In genomic region chr2:26982102-26982742, GRCh38 we compare ENCODE assay signal across 8 cellular contexts. TPM values are rescaled to one million over a fixed set of nuclear protein-coding genes. Genes with fewer than 3 reads are reported as not detected.
DNase-seq lines count a peak whose midpoint lies in the region; ATAC-seq and TF ChIP-seq lines count a peak whose summit lies in the region.

No MANE protein-coding gene starts in this region.

- ATAC-seq in left lobe of liver (peak; percentile 87), upper lobe of right lung (peak; percentile 91), GM21723 (IDR thresholded peaks at IDR 0.05; ENCODE audit: unreplicated experiment) (no peak)

- CTCF ChIA-PET in CD4-positive, alpha-beta memory T cell (lab: Charles Lee; ENCODE audit: partially characterized antibody), result interaction anchor here (0.7 to 1.6 kb wide), 3 partner anchors 11 to 25 kb away, joined by 3 to 4 read pairs (median 3); no protein-coding TSS in a partner anchor
- CTCF ChIA-PET in MCF 10A (lab: Yijun Ruan, JAX), result interaction anchor here (0.6 to 4.5 kb wide), 9 partner anchors 14 to 175 kb away, joined by 3 to 27 read pairs (median 4); no protein-coding TSS in a partner anchor

- no peak overlapping the region for H3K4me3 Mint-ChIP-seq in CD4-positive, alpha-beta memory T cell
- no peak overlapping the region for H3K4me3 Mint-ChIP-seq in MCF 10A (ENCODE audit: unreplicated experiment)

- intact Hi-C loops in CD4-positive, alpha-beta memory T cell (cut with micrococcal nuclease), result no loop called here
- intact Hi-C loops in MCF 10A (cut with micrococcal nuclease) (no loop called here), upper lobe of right lung (cut with DNase I) (no loop called here)

- H3K36me3 Mint-ChIP-seq in CD4-positive, alpha-beta memory T cell, result no peaks in the 10 kb centered on the region
- H3K36me3 Mint-ChIP-seq in MCF 10A (ENCODE audit: insufficient read depth, unreplicated experiment), result peaks cover 5% of the 10 kb centered on the region

- no peaks in the 10 kb centered on the region for H3K36me3 ChIP-seq in CD4-positive, alpha-beta memory T cell (ENCODE audit: insufficient read depth, low read length)
- H3K36me3 ChIP-seq in upper lobe of right lung, result no peaks in the 10 kb centered on the region

- H3K4me1 Mint-ChIP-seq in CD4-positive, alpha-beta memory T cell, result peaks cover 0 to 4% (median under 1%) of the 10 kb centered on the region in 4 donors
- peaks cover 14% of the 10 kb centered on the region for H3K4me1 Mint-ChIP-seq in MCF 10A (ENCODE audit: insufficient read depth, unreplicated experiment)

- POLR2A ChIA-PET in CD4-positive, alpha-beta memory T cell (lab: Charles Lee; ENCODE audit: partially characterized antibody), result no interaction called here
- POLR2A ChIA-PET in MCF 10A (lab: Yijun Ruan, JAX), result interaction anchor here (0.6 to 3.5 kb wide), 6 partner anchors 10 to 199 kb away, joined by 3 to 16 read pairs (median 4); partner anchors contain the start of genes OST4 and PREB

- H3K27me3 Mint-ChIP-seq in CD4-positive, alpha-beta memory T cell, result no peaks in the 10 kb centered on the region
- no peaks in the 10 kb centered on the region for H3K27me3 Mint-ChIP-seq in MCF 10A (ENCODE audit: insufficient read depth, unreplicated experiment)

- BruUV-seq in MCF 10A (replicated peaks; lab: Mats Ljungman, UMichigan), result no TSS peak

- H3K27ac Mint-ChIP-seq in CD4-positive, alpha-beta memory T cell, result no peak overlapping the region
- no peak overlapping the region for H3K27ac Mint-ChIP-seq in MCF 10A (ENCODE audit: low read depth, unreplicated experiment)

- no peaks in the 10 kb centered on the region for H3K9me3 ChIP-seq in CD4-positive, alpha-beta memory T cell (ENCODE audit: control insufficient read depth in 1 of 2, low read length in 2 of 2)
- H3K9me3 ChIP-seq in upper lobe of right lung, result no peaks in the 10 kb centered on the region

- DNase-seq in CD4-positive, alpha-beta memory T cell, result peak in 3 of 5 donors; percentile 5 to 20 (median 12)
- DNase-seq in H4 (ENCODE audit: low spot score) (peak; percentile 71), NCI-H2196 treated with DMSO at 0.1 percent for 48 hours (lab: John Stamatoyannopoulos, UW; ENCODE audit: unreplicated experiment) (peak; percentile 90), MCF 10A (ENCODE audit: unreplicated experiment) (peak; percentile 76), left lobe of liver (ENCODE audit: low spot score) (peak; percentile 92), upper lobe of right lung (peak; percentile 74), ecto neural progenitor cell (ENCODE audit: low spot score) (no peak)

- TF ChIP-seq CTCF in MCF 10A (IDR thresholded peaks at IDR 0.05; ENCODE audit: unreplicated experiment) (peak; percentile 35), upper lobe of right lung (IDR thresholded peaks at IDR 0.05) (peak; percentile 49)

- no peaks in the 10 kb centered on the region for H3K4me1 ChIP-seq in CD4-positive, alpha-beta memory T cell (ENCODE audit: insufficient read depth, low read length)
- peaks cover 16% of the 10 kb centered on the region for H3K4me1 ChIP-seq in upper lobe of right lung

- no peak overlapping the region for H3K4me3 ChIP-seq in CD4-positive, alpha-beta memory T cell (ENCODE audit: low read length in 2 of 2)
- no peak overlapping the region for H3K4me3 ChIP-seq in upper lobe of right lung

- H3K27me3 ChIP-seq in CD4-positive, alpha-beta memory T cell (ENCODE audit: insufficient read depth, low read length), result no peaks in the 10 kb centered on the region
- no peaks in the 10 kb centered on the region for H3K27me3 ChIP-seq in upper lobe of right lung

- no peak overlapping the region for H3K27ac ChIP-seq in CD4-positive, alpha-beta memory T cell (ENCODE audit: low read depth, low read length)
- H3K27ac ChIP-seq in upper lobe of right lung, result peak overlapping the region; percentile 24

- no peaks in the 10 kb centered on the region for H3K9me3 Mint-ChIP-seq in CD4-positive, alpha-beta memory T cell
- no peaks in the 10 kb centered on the region for H3K9me3 Mint-ChIP-seq in MCF 10A (ENCODE audit: unreplicated experiment)

RNA-seq across cellular contexts. Expression of gene MAPRE3, which starts 11.8 kb away (rescaled TPM):
- 1 to 10 TPM; 3.4 to 3.6 TPM for total RNA-seq in CD4-positive, alpha-beta memory T cell
- 1 to 10 TPM; 1.3 to 2.5 TPM for polyA plus RNA-seq in CD4-positive, alpha-beta memory T cell
- total RNA-seq in H4 (2014; rRNA removed; shearing (Covaris generic)), result 2.7 and 4.0 TPM in 2 replicates
- total RNA-seq in MCF 10A (2022) (18.0 and 26.0 TPM in 2 replicates), left lobe of liver (16.6 TPM), upper lobe of right lung (23.0 TPM)

RNA-seq across cellular contexts. Expression of gene TMEM214, which starts 50.5 kb away (rescaled TPM):
- 10 to 100 TPM; 97.3 to 99.8 TPM for total RNA-seq in CD4-positive, alpha-beta memory T cell
- polyA plus RNA-seq in CD4-positive, alpha-beta memory T cell, result 10 to 100 TPM; 25.6 to 34.5 TPM
- 34.6 and 37.8 TPM in 2 replicates for total RNA-seq in H4 (2014; rRNA removed; shearing (Covaris generic))
- total RNA-seq in MCF 10A (2022) (118 and 138 TPM in 2 replicates), left lobe of liver (53.7 TPM), upper lobe of right lung (68.0 TPM)
